ENCODE assay signal across 8 cellular contexts in the genomic region with DNA sequence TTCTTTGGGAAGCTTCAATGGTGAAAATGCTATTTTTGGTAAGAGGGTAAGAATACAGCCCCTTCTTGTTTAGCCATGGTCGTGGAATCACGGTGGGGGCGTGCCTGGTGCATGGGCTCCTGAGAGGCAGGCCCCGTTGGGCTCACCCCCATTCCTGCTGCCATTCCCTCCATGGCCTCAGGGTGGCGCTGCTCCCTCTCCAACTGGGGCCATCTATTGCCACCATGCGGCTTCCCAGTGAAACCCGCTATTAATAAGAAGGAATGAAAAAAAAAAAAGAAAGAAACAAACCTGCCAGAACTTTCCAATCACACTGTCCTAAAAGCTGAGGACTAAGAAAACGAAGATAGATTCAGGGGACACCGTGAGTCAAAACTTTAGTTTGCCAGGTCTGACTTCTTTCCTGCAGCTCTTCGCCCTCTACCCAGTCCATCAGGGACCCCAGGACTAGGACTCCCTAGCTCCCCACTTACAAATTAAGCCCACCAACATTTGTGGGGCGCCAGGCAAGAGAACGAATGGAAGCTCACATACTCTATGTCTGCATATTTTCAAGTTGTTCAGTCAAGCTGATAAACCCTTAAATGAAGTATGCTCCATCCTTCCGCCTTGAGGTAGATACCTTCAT. TPM values are rescaled to one million over a fixed set of nuclear protein-coding genes. Genes with fewer than 3 reads are reported as not detected.
A peak's percentile ranks its signal among the peaks of the same experiment; 100 is the strongest.
DNase-seq lines count a peak whose midpoint lies in the region; ATAC-seq and TF ChIP-seq lines count a peak whose summit lies in the region.

No MANE protein-coding gene starts in this region.

- peak overlapping the region; percentile 29; the same call in 1 of the 3 replicates for H2BK15ac ChIP-seq in IMR-90 (ENCODE audit: low read depth, low read length)

- no peak overlapping the region for H4K91ac ChIP-seq in IMR-90 (ENCODE audit: insufficient read depth, low read depth, low read length)

- TF ChIP-seq RAD21 in IMR-90 (IDR thresholded peaks at IDR 0.05; ENCODE audit: low read length) = peak; percentile 100

- H3K27me3 Mint-ChIP-seq in activated T-helper 17 cell treated with anti-CD3 and anti-CD28 coated beads, Interleukin-2, amount 50 U/mL, for 72 hours = no peaks in the 10 kb centered on the region

- no peaks in the 10 kb centered on the region for H3K79me1 ChIP-seq in IMR-90 (ENCODE audit: low read depth in 1 of 2, low read length in 2 of 2)

- dilution Hi-C loops in IMR-90 (cut with HindIII; ENCODE audit: low sequenced_read_pairs, unreplicated experiment) = no loop called here

- H3K4ac ChIP-seq in IMR-90 (ENCODE audit: low read depth, low read length) = peak overlapping the region; percentile 20; the same call in 1 of the 2 replicates

- in situ Hi-C loops in IMR-90 (cut with MboI; ENCODE audit: low sequenced_read_pairs) = loop anchor here (5.0 kb wide), 1 partner anchor 120 kb away; no protein-coding TSS in a partner anchor

- no peak overlapping the region for H3K4me3 Mint-ChIP-seq in activated T-helper 17 cell treated with anti-CD3 and anti-CD28 coated beads, Interleukin-2, amount 50 U/mL, for 72 hours

- no peak overlapping the region for H3K4me2 ChIP-seq in IMR-90 (ENCODE audit: low read depth, low read length)

- H3K4me3 ChIP-seq in A673 (ENCODE audit: low read depth, low read length, poor library complexity, severe bottlenecking) = no peak overlapping the region
- no peak overlapping the region for H3K4me3 ChIP-seq in IMR-90 (ENCODE audit: insufficient read depth, low read depth, low read length)
- H3K4me3 ChIP-seq in fibroblast of villous mesenchyme (ENCODE audit: low read depth, low read length) = no peak overlapping the region
- no peak overlapping the region for H3K4me3 ChIP-seq in testis

- peaks cover under 1% of the 10 kb centered on the region for H3K9me1 ChIP-seq in IMR-90 (ENCODE audit: insufficient read depth, low read length)

- H3K27ac Mint-ChIP-seq in activated T-helper 17 cell treated with anti-CD3 and anti-CD28 coated beads, Interleukin-2, amount 50 U/mL, for 72 hours = no peak overlapping the region

- intact Hi-C loops in A673 (cut with micrococcal nuclease; ENCODE audit: unreplicated experiment) (loop anchor here (1.0 to 2.0 kb wide), 2 partner anchors 71 to 120 kb away; no protein-coding TSS in a partner anchor), IMR-90 (cut with micrococcal nuclease) (loop anchor here (1.0 to 10.0 kb wide), 5 partner anchors 72 to 400 kb away; no protein-coding TSS in a partner anchor), testis (cut with DNase I; ENCODE audit: low total_unique reads) (loop anchor here (5.0 kb wide), 1 partner anchor 120 kb away; no protein-coding TSS in a partner anchor)

- DNase-seq in A673 (ENCODE audit: low spot score) = peak; percentile 86
- DNase-seq in IMR-90 = peak; percentile 70
- DNase-seq in RWPE1 (ENCODE audit: low spot score) = peak; percentile 88
- DNase-seq in fibroblast of villous mesenchyme (ENCODE audit: low read depth) = peak; percentile 65
- peak; percentile 90 for DNase-seq in omental fat pad (ENCODE audit: low spot score)
- peak; percentile 88 for DNase-seq in testis

- TF ChIP-seq CTCF in A673 (conservative IDR thresholded peaks at IDR 0.05; ENCODE audit: low read depth, low read length) (peak; percentile 99), IMR-90 (conservative IDR thresholded peaks at IDR 0.05; ENCODE audit: low read depth, low read length) (peak; percentile 100), RWPE1 (conservative IDR thresholded peaks at IDR 0.05; ENCODE audit: low read depth) (peak; percentile 99), fibroblast of villous mesenchyme (IDR thresholded peaks at IDR 0.05; ENCODE audit: insufficient read depth, low read depth, low read length) (peak; percentile 99), omental fat pad (IDR thresholded peaks at IDR 0.05) (peak in 2 of 3 donors; percentile 94 to 98), testis (IDR thresholded peaks at IDR 0.05) (peak; percentile 93 to 98 (median 97))

- H2BK5ac ChIP-seq in IMR-90 (ENCODE audit: low read depth, low read length, poor library complexity, severe bottlenecking) = no peak overlapping the region

- POLR2A ChIA-PET in A673 (lab: Charles Lee; ENCODE audit: low non-redundant PET) = no interaction called here
- POLR2A ChIA-PET in IMR-90 (lab: Charles Lee; ENCODE audit: unreplicated experiment) = interaction anchor here (0.7 kb wide), 1 partner anchor 160 kb away, joined by 4 read pairs; no protein-coding TSS in a partner anchor
- POLR2A ChIA-PET in RWPE1 (lab: Yijun Ruan, JAX; ENCODE audit: low non-redundant PET) = no interaction called here

- H3K27ac ChIP-seq in A673 (ENCODE audit: low read depth, low read length, poor library complexity, severe bottlenecking) = no peak overlapping the region
- no peak overlapping the region for H3K27ac ChIP-seq in IMR-90 (ENCODE audit: insufficient read depth, low read length)
- no peak overlapping the region for H3K27ac ChIP-seq in RWPE1
- no peak overlapping the region for H3K27ac ChIP-seq in testis

- H3K27me3 ChIP-seq in A673 (replicated peaks; ENCODE audit: insufficient read depth, low read depth, low read length, poor library complexity) = no peaks in the 10 kb centered on the region
- H3K27me3 ChIP-seq in IMR-90 (ENCODE audit: control insufficient read depth, insufficient read depth, low read length) = no peaks in the 10 kb centered on the region
- no peaks in the 10 kb centered on the region for H3K27me3 ChIP-seq in testis

- no peaks in the 10 kb centered on the region for H4K20me1 ChIP-seq in IMR-90 (ENCODE audit: insufficient read depth, low read length)

- TF ChIP-seq POLR2A in IMR-90 (IDR thresholded peaks at IDR 0.05; ENCODE audit: low read depth, low read length) (peak; percentile 73), testis (IDR thresholded peaks at IDR 0.05) (no peak)

- H3K36me3 ChIP-seq in A673 (ENCODE audit: insufficient read depth, low read length, poor library complexity, severe bottlenecking) = no peaks in the 10 kb centered on the region
- no peaks in the 10 kb centered on the region for H3K36me3 ChIP-seq in IMR-90 (ENCODE audit: control insufficient read depth, insufficient read depth, low read length)
- H3K36me3 ChIP-seq in testis (ENCODE audit: low read depth, missing control alignments) = no peaks in the 10 kb centered on the region

- H3K4me1 Mint-ChIP-seq in activated T-helper 17 cell treated with anti-CD3 and anti-CD28 coated beads, Interleukin-2, amount 50 U/mL, for 72 hours = no peaks in the 10 kb centered on the region

- no TSS peak for BruUV-seq in A673 (replicated peaks; lab: Mats Ljungman, UMichigan)
- no TSS peak for BruUV-seq in IMR-90 (replicated peaks; lab: Mats Ljungman, UMichigan)

- H3K9ac ChIP-seq in IMR-90 (ENCODE audit: low read depth, low read length) = no peak overlapping the region

- H4K8ac ChIP-seq in IMR-90 (ENCODE audit: low read depth in 2 of 2, low read length in 2 of 2) = peak overlapping the region in 1 of 2 experiments; percentile 14; a peak in 1 of 4 replicates

- peak overlapping the region; percentile 55 for H2BK20ac ChIP-seq in IMR-90 (ENCODE audit: low read depth, low read length)

- no peak overlapping the region for H3K14ac ChIP-seq in IMR-90 (replicated peaks; ENCODE audit: low read depth, low read length)

- CTCF ChIA-PET in A673 (lab: Charles Lee) = interaction anchor here (0.5 to 2.8 kb wide), 9 partner anchors 9 to 153 kb away, joined by 3 to 14 read pairs (median 4); no protein-coding TSS in a partner anchor
- CTCF ChIA-PET in IMR-90 (lab: Yijun Ruan, JAX) = interaction anchor here (0.6 to 2.3 kb wide), 19 partner anchors 18 to 262 kb away, joined by 3 to 20 read pairs (median 5); partner anchors contain the start of gene ABHD2
- CTCF ChIA-PET in RWPE1 (lab: Yijun Ruan, JAX) = interaction anchor here (0.5 to 3.8 kb wide), 37 partner anchors 11 to 1662 kb away, joined by 3 to 37 read pairs (median 4); no protein-coding TSS in a partner anchor

- H3K9me3 Mint-ChIP-seq in activated T-helper 17 cell treated with anti-CD3 and anti-CD28 coated beads, Interleukin-2, amount 50 U/mL, for 72 hours = no peaks in the 10 kb centered on the region

- H3K4me1 ChIP-seq in A673 (ENCODE audit: insufficient read depth, low read length, poor library complexity, severe bottlenecking) (no peaks in the 10 kb centered on the region), IMR-90 (ENCODE audit: control insufficient read depth, insufficient read depth, low read length) (peaks cover under 1% of the 10 kb centered on the region; the same call in 1 of the 2 replicates), testis (no peaks in the 10 kb centered on the region)

- no peaks in the 10 kb centered on the region for H3K9me3 ChIP-seq in A673 (ENCODE audit: low read depth, low read length, poor library complexity, severe bottlenecking)
- no peaks in the 10 kb centered on the region for H3K9me3 ChIP-seq in IMR-90 (ENCODE audit: control insufficient read depth, insufficient read depth, low read length)
- no peaks in the 10 kb centered on the region for H3K9me3 ChIP-seq in testis

- H2AK5ac ChIP-seq in IMR-90 (ENCODE audit: low read depth, low read length) = peak overlapping the region; percentile 24; the same call in 1 of the 2 replicates

- peak overlapping the region; percentile 25; the same call in 1 of the 2 replicates for H2BK120ac ChIP-seq in IMR-90 (ENCODE audit: low read depth, low read length)

- H2AFZ ChIP-seq in IMR-90 (replicated peaks; ENCODE audit: low read length, poor library complexity) = peak overlapping the region; percentile 58

- no peak overlapping the region for H4K5ac ChIP-seq in IMR-90 (ENCODE audit: low read depth, low read length)

- H3K36me3 Mint-ChIP-seq in activated T-helper 17 cell treated with anti-CD3 and anti-CD28 coated beads, Interleukin-2, amount 50 U/mL, for 72 hours (ENCODE audit: low read depth) = no peaks in the 10 kb centered on the region

- 25% methylated on average over 2 of the region's 13 CpGs; no CpG with 5 or more reads in 1 of the 2 experiments for WGBS in IMR-90 (ENCODE audit: extremely low coverage in 2 of 2, insufficient read length in 1 of 2), 2 experiments
- 25 to 26% methylated on average over 13 of the region's 13 CpGs for WGBS in testis, 2 donors

- no peak overlapping the region for H3K56ac ChIP-seq in IMR-90 (ENCODE audit: extremely low read depth, insufficient read depth, low read length)

- ATAC-seq in GM18520 (IDR thresholded peaks at IDR 0.05; ENCODE audit: unreplicated experiment) (peak; percentile 48), IMR-90 (ENCODE audit: low read depth) (peak; percentile 96), omental fat pad (ENCODE audit: low FRiP score) (peak; percentile 94)
- ATAC-seq in activated T-helper 17 cell treated with anti-CD3 and anti-CD28 coated beads, Interleukin-2, amount 50 U/mL, for 72 hours (replicated peaks) = peak; percentile 90

- peak overlapping the region; percentile 8 for H2AK9ac ChIP-seq in IMR-90 (replicated peaks; ENCODE audit: low read depth, low read length, poor library complexity)

- no peak overlapping the region for H3K23ac ChIP-seq in IMR-90 (ENCODE audit: low read depth, low read length)

- H3K18ac ChIP-seq in IMR-90 (ENCODE audit: low read depth, low read length) = no peak overlapping the region

RNA-seq across cellular contexts. Expression of gene ABHD2, which starts 30.6 kb away (rescaled TPM):
- total RNA-seq in A673 (2021) (43.9 and 52.4 TPM in 2 replicates), IMR-90 (2012; rRNA removed) (56.9 and 62.9 TPM in 2 replicates), fibroblast of villous mesenchyme (41.2 and 43.6 TPM in 2 replicates), omental fat pad (100 to 1,000 TPM in 1 of 4 donors, 10 to 100 TPM in 3; 53.3 to 110 (median 68.6) TPM), testis (100 to 1,000 TPM in 1 of 2 donors, 10 to 100 TPM in 1; 82.5 to 109 TPM)
- polyA plus RNA-seq in IMR-90 (2012; rRNA removed) (29.4 and 31.2 TPM in 2 replicates), testis (ENCODE audit: insufficient read depth, low read depth, low replicate concordance) (214 TPM)
- 5.6 and 10.7 TPM in 2 replicates for polyA plus RNA-seq in IMR-90 (2012; cell fraction: cytosol; rRNA removed)
- 13.8 and 16.1 TPM in 2 replicates for polyA plus RNA-seq in IMR-90 (2012; cell fraction: nucleus; rRNA removed; ENCODE audit: low replicate concordance)
- 10 to 100 TPM; 40.1 to 47.7 TPM for total RNA-seq in activated T-helper 17 cell treated with anti-CD3 and anti-CD28 coated beads, Interleukin-2, amount 50 U/mL, for 72 hours
